ENCODE assay signal across 27 cellular contexts in genomic region chr3:87694678-87695077, GRCh38.
"Had no signal": no experiment of that assay in that cellular context is flagged by ENCODE, and none has a peak within 500 bp of the region (broad histone marks: within the 10 kb centered on the region; RNA-seq: fewer than 3 reads in every experiment).

No MANE protein-coding gene starts in this region.

- ATAC-seq: activated CD8-positive, alpha-beta T cell treated with anti-CD3 and anti-CD28 coated beads, Interleukin-2, amount 10 ng/mL, durations not matched to agents 7 days and 5 days; body of pancreas; left lobe of liver; lower lobe of right lung; mucosa of descending colon; stimulated activated naive B cell treated with anti-CD40 and anti-IgM and Interleukin-4, amounts not matched to agents 10 μg/mL and 1 μg/mL and 100 μg/mL, for 72 hours had no signal

- H3K27me3 ChIP-seq: body of pancreas, cardiac muscle cell, neural progenitor cell, sigmoid colon, testis, uterus had no signal

- H3K27ac ChIP-seq: body of pancreas, cardiac muscle cell, lower lobe of right lung, neural progenitor cell, sigmoid colon, testis, uterus, WERI-Rb-1 had no signal

- H3K36me3 ChIP-seq: cardiac muscle cell, lower lobe of right lung, neural progenitor cell, sigmoid colon, uterus, WERI-Rb-1 had no signal

- H3K9me3 Mint-ChIP-seq: activated naive CD4-positive, alpha-beta T cell treated with anti-CD3 and anti-CD28 coated beads, Interleukin-2, amount 50 U/mL, for 24 hours; dendritic cell treated with granulocyte-macrophage colony-stimulating factor and Interleukin-4, amounts not matched to agents 40 ng/mL and 50 ng/mL, for 4 days; neural progenitor cell had no signal

- DNase-seq: activated CD4-positive, alpha-beta T cell treated with anti-CD3 and anti-CD28 coated beads for 1 hour; activated CD4-positive, alpha-beta T cell treated with anti-CD3 and anti-CD28 coated beads, Interleukin-2, amount 50 U/mL, for 1 hour; activated CD8-positive, alpha-beta T cell treated with anti-CD3 and anti-CD28 coated beads, Interleukin-2, amount 10 ng/mL, durations not matched to agents 7 days and 5 days; activated gamma-delta T cell treated with Interleukin-2 at 50 U/mL for 16 hours; anterior cingulate cortex; body of pancreas; effector CD4-positive, alpha-beta T cell; erythroblast; foreskin fibroblast; kidney; lower lobe of right lung; mesendoderm; mucosa of descending colon; naive B cell; sigmoid colon; stimulated activated CD4-positive, alpha-beta T cell treated with anti-CD3 and anti-CD28 coated beads, Interleukin-2, amount 100 ng/mL, for 48 hours; stimulated activated CD8-positive, alpha-beta memory T cell treated with anti-CD3 and anti-CD28 coated beads, Interleukin-4, amount 100 ng/mL, for 48 hours; stimulated activated naive B cell treated with anti-CD40 and anti-IgM and Interleukin-4, amounts not matched to agents 10 μg/mL and 1 μg/mL and 100 μg/mL, for 72 hours; testis; trophoblast cell; uterus; WERI-Rb-1 had no signal

- H3K9me3 ChIP-seq: body of pancreas, lower lobe of right lung, mucosa of descending colon, sigmoid colon, testis, uterus had no signal

- H3K4me1 ChIP-seq: body of pancreas, lower lobe of right lung, neural progenitor cell, testis, uterus had no signal

- H3K4me3 Mint-ChIP-seq: activated CD8-positive, alpha-beta T cell treated with anti-CD3 and anti-CD28 coated beads, Interleukin-2, amount 10 ng/mL, durations not matched to agents 7 days and 5 days; activated naive CD4-positive, alpha-beta T cell treated with anti-CD3 and anti-CD28 coated beads, Interleukin-2, amount 50 U/mL, for 24 hours; dendritic cell treated with granulocyte-macrophage colony-stimulating factor and Interleukin-4, amounts not matched to agents 40 ng/mL and 50 ng/mL, for 4 days; naive B cell; neural progenitor cell; stimulated activated naive B cell treated with anti-CD40 and anti-IgM and Interleukin-4, amounts not matched to agents 10 μg/mL and 1 μg/mL and 100 μg/mL, for 72 hours had no signal

- H3K4me1 Mint-ChIP-seq: activated naive CD4-positive, alpha-beta T cell treated with anti-CD3 and anti-CD28 coated beads, Interleukin-2, amount 50 U/mL, for 24 hours; naive B cell; neural progenitor cell; stimulated activated naive B cell treated with anti-CD40 and anti-IgM and Interleukin-4, amounts not matched to agents 10 μg/mL and 1 μg/mL and 100 μg/mL, for 72 hours had no signal

- H3K27ac Mint-ChIP-seq: activated CD8-positive, alpha-beta T cell treated with anti-CD3 and anti-CD28 coated beads, Interleukin-2, amount 10 ng/mL, durations not matched to agents 7 days and 5 days; activated naive CD4-positive, alpha-beta T cell treated with anti-CD3 and anti-CD28 coated beads, Interleukin-2, amount 50 U/mL, for 24 hours; dendritic cell treated with granulocyte-macrophage colony-stimulating factor and Interleukin-4, amounts not matched to agents 40 ng/mL and 50 ng/mL, for 4 days; naive B cell; neural progenitor cell; stimulated activated naive B cell treated with anti-CD40 and anti-IgM and Interleukin-4, amounts not matched to agents 10 μg/mL and 1 μg/mL and 100 μg/mL, for 72 hours had no signal

- H3K27me3 Mint-ChIP-seq: activated naive CD4-positive, alpha-beta T cell treated with anti-CD3 and anti-CD28 coated beads, Interleukin-2, amount 50 U/mL, for 24 hours had no signal

- H3K4me3 ChIP-seq: body of pancreas, cardiac muscle cell, lower lobe of right lung, mucosa of descending colon, neural progenitor cell, sigmoid colon, testis, uterus had no signal

- H3K36me3 Mint-ChIP-seq: activated naive CD4-positive, alpha-beta T cell treated with anti-CD3 and anti-CD28 coated beads, Interleukin-2, amount 50 U/mL, for 24 hours; naive B cell; neural progenitor cell; stimulated activated naive B cell treated with anti-CD40 and anti-IgM and Interleukin-4, amounts not matched to agents 10 μg/mL and 1 μg/mL and 100 μg/mL, for 72 hours had no signal
